In the genomic region with DNA sequence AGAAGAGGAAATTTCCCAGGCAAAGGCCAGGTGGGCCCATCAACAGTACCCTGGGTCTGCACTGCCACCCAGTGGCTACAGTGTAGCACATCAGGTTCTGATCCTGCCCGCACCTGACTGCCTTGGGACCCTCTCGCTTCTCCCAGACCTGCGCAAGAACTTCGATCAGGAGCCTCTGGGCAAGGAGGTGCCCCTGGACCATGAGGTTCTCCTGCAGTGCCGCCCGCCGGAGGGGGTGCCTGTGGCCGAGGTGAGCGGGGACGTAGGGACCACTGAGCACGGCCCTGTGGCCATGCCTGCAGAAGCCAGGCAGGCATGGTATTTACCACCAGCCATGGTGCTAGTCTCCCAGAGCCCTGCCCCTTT, we compare ENCODE assay signal across 1 cellular context.
TF ChIP-seq lines count a peak whose summit lies in the region.

No MANE protein-coding gene starts in this region.

TF ChIP-seq in HepG2, 621 proteins besides CTCF, POLR2A, EP300 and RAD21 (continued from another document):
- TF ChIP-seq, protein P1, sequence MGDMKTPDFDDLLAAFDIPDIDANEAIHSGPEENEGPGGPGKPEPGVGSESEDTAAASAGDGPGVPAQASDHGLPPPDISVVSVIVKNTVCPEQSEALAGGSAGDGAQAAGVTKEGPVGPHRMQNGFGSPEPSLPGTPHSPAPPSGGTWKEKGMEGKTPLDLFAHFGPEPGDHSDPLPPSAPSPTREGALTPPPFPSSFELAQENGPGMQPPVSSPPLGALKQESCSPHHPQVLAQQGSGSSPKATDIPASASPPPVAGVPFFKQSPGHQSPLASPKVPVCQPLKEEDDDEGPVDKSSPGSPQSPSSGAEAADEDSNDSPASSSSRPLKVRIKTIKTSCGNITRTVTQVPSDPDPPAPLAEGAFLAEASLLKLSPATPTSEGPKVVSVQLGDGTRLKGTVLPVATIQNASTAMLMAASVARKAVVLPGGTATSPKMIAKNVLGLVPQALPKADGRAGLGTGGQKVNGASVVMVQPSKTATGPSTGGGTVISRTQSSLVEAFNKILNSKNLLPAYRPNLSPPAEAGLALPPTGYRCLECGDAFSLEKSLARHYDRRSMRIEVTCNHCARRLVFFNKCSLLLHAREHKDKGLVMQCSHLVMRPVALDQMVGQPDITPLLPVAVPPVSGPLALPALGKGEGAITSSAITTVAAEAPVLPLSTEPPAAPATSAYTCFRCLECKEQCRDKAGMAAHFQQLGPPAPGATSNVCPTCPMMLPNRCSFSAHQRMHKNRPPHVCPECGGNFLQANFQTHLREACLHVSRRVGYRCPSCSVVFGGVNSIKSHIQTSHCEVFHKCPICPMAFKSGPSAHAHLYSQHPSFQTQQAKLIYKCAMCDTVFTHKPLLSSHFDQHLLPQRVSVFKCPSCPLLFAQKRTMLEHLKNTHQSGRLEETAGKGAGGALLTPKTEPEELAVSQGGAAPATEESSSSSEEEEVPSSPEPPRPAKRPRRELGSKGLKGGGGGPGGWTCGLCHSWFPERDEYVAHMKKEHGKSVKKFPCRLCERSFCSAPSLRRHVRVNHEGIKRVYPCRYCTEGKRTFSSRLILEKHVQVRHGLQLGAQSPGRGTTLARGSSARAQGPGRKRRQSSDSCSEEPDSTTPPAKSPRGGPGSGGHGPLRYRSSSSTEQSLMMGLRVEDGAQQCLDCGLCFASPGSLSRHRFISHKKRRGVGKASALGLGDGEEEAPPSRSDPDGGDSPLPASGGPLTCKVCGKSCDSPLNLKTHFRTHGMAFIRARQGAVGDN (CRISPR knock-in tag; IDR thresholded peaks at IDR 0.05): 0 out of 2 replicates have a peak, but pooled peaks have one; percentile 10
- TF ChIP-seq PHF8 (CRISPR knock-in tag; IDR thresholded peaks at IDR 0.05) (no peak), SYNCRIP (IDR thresholded peaks at IDR 0.05; ENCODE audit: insufficient read depth, low read depth, low read length) (no peak), SMC3 (IDR thresholded peaks at IDR 0.05; ENCODE audit: low read length) (peak; percentile 34; the same call in 1 of the 2 replicates), XRCC5 (optimal IDR thresholded peaks at IDR 0.05; ENCODE audit: low read length) (peak; percentile 33)
- TF ChIP-seq, protein P2, sequence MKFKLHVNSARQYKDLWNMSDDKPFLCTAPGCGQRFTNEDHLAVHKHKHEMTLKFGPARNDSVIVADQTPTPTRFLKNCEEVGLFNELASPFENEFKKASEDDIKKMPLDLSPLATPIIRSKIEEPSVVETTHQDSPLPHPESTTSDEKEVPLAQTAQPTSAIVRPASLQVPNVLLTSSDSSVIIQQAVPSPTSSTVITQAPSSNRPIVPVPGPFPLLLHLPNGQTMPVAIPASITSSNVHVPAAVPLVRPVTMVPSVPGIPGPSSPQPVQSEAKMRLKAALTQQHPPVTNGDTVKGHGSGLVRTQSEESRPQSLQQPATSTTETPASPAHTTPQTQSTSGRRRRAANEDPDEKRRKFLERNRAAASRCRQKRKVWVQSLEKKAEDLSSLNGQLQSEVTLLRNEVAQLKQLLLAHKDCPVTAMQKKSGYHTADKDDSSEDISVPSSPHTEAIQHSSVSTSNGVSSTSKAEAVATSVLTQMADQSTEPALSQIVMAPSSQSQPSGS (CRISPR knock-in tag; IDR thresholded peaks at IDR 0.05): no peak
- TF ChIP-seq, protein P3, sequence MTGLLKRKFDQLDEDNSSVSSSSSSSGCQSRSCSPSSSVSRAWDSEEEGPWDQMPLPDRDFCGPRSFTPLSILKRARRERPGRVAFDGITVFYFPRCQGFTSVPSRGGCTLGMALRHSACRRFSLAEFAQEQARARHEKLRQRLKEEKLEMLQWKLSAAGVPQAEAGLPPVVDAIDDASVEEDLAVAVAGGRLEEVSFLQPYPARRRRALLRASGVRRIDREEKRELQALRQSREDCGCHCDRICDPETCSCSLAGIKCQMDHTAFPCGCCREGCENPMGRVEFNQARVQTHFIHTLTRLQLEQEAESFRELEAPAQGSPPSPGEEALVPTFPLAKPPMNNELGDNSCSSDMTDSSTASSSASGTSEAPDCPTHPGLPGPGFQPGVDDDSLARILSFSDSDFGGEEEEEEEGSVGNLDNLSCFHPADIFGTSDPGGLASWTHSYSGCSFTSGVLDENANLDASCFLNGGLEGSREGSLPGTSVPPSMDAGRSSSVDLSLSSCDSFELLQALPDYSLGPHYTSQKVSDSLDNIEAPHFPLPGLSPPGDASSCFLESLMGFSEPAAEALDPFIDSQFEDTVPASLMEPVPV (CRISPR knock-in tag; IDR thresholded peaks at IDR 0.05): no peak
- TF ChIP-seq, protein P4, sequence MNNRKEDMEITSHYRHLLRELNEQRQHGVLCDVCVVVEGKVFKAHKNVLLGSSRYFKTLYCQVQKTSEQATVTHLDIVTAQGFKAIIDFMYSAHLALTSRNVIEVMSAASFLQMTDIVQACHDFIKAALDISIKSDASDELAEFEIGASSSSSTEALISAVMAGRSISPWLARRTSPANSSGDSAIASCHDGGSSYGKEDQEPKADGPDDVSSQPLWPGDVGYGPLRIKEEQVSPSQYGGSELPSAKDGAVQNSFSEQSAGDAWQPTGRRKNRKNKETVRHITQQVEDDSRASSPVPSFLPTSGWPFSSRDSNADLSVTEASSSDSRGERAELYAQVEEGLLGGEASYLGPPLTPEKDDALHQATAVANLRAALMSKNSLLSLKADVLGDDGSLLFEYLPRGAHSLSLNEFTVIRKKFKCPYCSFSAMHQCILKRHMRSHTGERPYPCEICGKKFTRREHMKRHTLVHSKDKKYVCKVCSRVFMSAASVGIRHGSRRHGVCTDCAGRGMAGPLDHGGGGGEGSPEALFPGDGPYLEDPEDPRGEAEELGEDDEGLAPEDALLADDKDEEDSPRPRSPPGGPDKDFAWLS (CRISPR knock-in tag; IDR thresholded peaks at IDR 0.05; ENCODE audit: borderline replicate concordance): no peak
- TF ChIP-seq, protein P5, sequence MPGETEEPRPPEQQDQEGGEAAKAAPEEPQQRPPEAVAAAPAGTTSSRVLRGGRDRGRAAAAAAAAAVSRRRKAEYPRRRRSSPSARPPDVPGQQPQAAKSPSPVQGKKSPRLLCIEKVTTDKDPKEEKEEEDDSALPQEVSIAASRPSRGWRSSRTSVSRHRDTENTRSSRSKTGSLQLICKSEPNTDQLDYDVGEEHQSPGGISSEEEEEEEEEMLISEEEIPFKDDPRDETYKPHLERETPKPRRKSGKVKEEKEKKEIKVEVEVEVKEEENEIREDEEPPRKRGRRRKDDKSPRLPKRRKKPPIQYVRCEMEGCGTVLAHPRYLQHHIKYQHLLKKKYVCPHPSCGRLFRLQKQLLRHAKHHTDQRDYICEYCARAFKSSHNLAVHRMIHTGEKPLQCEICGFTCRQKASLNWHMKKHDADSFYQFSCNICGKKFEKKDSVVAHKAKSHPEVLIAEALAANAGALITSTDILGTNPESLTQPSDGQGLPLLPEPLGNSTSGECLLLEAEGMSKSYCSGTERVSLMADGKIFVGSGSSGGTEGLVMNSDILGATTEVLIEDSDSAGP (CRISPR knock-in tag; IDR thresholded peaks at IDR 0.05; ENCODE audit: borderline replicate concordance): peak; percentile 26; the same call in 1 of the 2 replicates
TF ChIP-seq in HepG2: peak in this region for 5.
